Comparison of ENCODE assay signal across 8 cellular contexts in genomic region chr2:69798466-69798908, GRCh38. TPM values are rescaled to one million over a fixed set of nuclear protein-coding genes. Genes with fewer than 3 reads are reported as not detected.
DNase-seq lines count a peak whose midpoint lies in the region; ATAC-seq and TF ChIP-seq lines count a peak whose summit lies in the region.

No MANE protein-coding gene starts in this region.

- H3K27me3 Mint-ChIP-seq in HFFc6 (ENCODE audit: insufficient read depth) (no peaks in the 10 kb centered on the region; the same call in 1 of the 2 replicates), memory B cell (no peaks in the 10 kb centered on the region)

- H3K27ac ChIP-seq in body of pancreas: peak overlapping the region; percentile 60 to 80 (median 76)
- peak overlapping the region; percentile 84 to 88 for H3K27ac ChIP-seq in uterus

- no peak for TF ChIP-seq POLR2A in body of pancreas (IDR thresholded peaks at IDR 0.05)
- no peak for TF ChIP-seq POLR2A in uterus (IDR thresholded peaks at IDR 0.05)

- H3K4me1 Mint-ChIP-seq in HFFc6 (ENCODE audit: low read depth) (peaks cover 29% of the 10 kb centered on the region), memory B cell (peaks cover 37% of the 10 kb centered on the region)

- peak; percentile 20 for ATAC-seq in body of pancreas
- no peak for ATAC-seq in memory B cell (ENCODE audit: low read depth)
- no peak for ATAC-seq in HG02852 (IDR thresholded peaks at IDR 0.05; ENCODE audit: unreplicated experiment)

- H3K36me3 ChIP-seq in body of pancreas (replicated peaks in 1 of 2; ENCODE audit: insufficient read depth in 1 of 2, low read depth in 2 of 2): peaks cover 0 to 2% of the 10 kb centered on the region in 2 donors
- no peaks in the 10 kb centered on the region for H3K36me3 ChIP-seq in uterus

- H3K36me3 Mint-ChIP-seq in HFFc6 (ENCODE audit: low read depth): peaks cover 12% of the 10 kb centered on the region; the same call in 1 of the 2 replicates
- H3K36me3 Mint-ChIP-seq in memory B cell: peaks cover 4% of the 10 kb centered on the region

- H3K27ac Mint-ChIP-seq in HFFc6 (peak overlapping the region; percentile 91), memory B cell (peak overlapping the region; percentile 80)

- 26 to 29% methylated on average over 5 to 7 of the region's 7 CpGs for WGBS in body of pancreas, 2 donors

- peaks cover 50% of the 10 kb centered on the region for H3K4me1 ChIP-seq in body of pancreas
- peaks cover 0 to 6% of the 10 kb centered on the region in 2 donors for H3K4me1 ChIP-seq in uterus

- in situ Hi-C loops in ACHN (cut with HindIII; ENCODE audit: low pct_ligation_motif_present, low pct_unique_long_range_greater_than_20kb, low sequenced_read_pairs): no loop called here

- no peak for TF ChIP-seq CTCF in HFFc6 (IDR thresholded peaks at IDR 0.05)
- TF ChIP-seq CTCF in body of pancreas (IDR thresholded peaks at IDR 0.05): no peak
- no peak for TF ChIP-seq CTCF in uterus (IDR thresholded peaks at IDR 0.05)

- DNase-seq in ACHN (peak; percentile 33), HFFc6 (peak; percentile 41), body of pancreas (no peak), memory B cell (ENCODE audit: low spot score in 2 of 2) (no peak), uterus (peak; percentile 35 to 42), NCI-H1092 treated with DMSO at 0.1 percent for 48 hours (lab: John Stamatoyannopoulos, UW) (no peak)
- DNase-seq in stimulated activated CD8-positive, alpha-beta memory T cell treated with anti-CD3 and anti-CD28 coated beads, Interleukin-4, amount 100 ng/mL, for 48 hours: no peak

- H3K27me3 ChIP-seq in body of pancreas (no peaks in the 10 kb centered on the region), uterus (no peaks in the 10 kb centered on the region)

- no peaks in the 10 kb centered on the region for H3K9me3 Mint-ChIP-seq in HFFc6
- no peaks in the 10 kb centered on the region for H3K9me3 Mint-ChIP-seq in memory B cell

- H3K9me3 ChIP-seq in body of pancreas: no peaks in the 10 kb centered on the region
- no peaks in the 10 kb centered on the region for H3K9me3 ChIP-seq in uterus

- intact Hi-C loops in body of pancreas (cut with DNase I) (no loop called here), uterus (cut with DNase I; ENCODE audit: low total_unique reads) (no loop called here)

- H3K4me3 ChIP-seq in body of pancreas (no peak overlapping the region), uterus (peak overlapping the region; percentile 24 to 45)

- H3K4me3 Mint-ChIP-seq in HFFc6 (peak overlapping the region; percentile 88), memory B cell (peak overlapping the region; percentile 54)

RNA-seq across cellular contexts. Expression of gene GMCL1, which starts 31.0 kb away (rescaled TPM):
- 10 to 100 TPM in 2 of 6 experiments, 1 to 10 TPM in 4; 6.5 to 11.2 (median 7.7) TPM for total RNA-seq in HFFc6 (2021; fragmentation: NEBNext Ultra II Directional; extraction: Animal tissue kit (Norgen Biotek cat#: 25700))
- total RNA-seq in body of pancreas: 10 to 100 TPM; 16.1 to 31.6 TPM
- 10 to 100 TPM in 3 of 4 donors, 1 to 10 TPM in 1; 5.6 to 23.3 (median 16.1) TPM for total RNA-seq in uterus

RNA-seq across cellular contexts. Expression of gene ANXA4, which starts 56.6 kb away (rescaled TPM):
- 100 to 1,000 TPM in 1 of 6 experiments, 10 to 100 TPM in 5; 92.8 to 112 (median 96.1) TPM for total RNA-seq in HFFc6 (2021; fragmentation: NEBNext Ultra II Directional; extraction: Animal tissue kit (Norgen Biotek cat#: 25700))
- total RNA-seq in body of pancreas (100 to 1,000 TPM; 382 to 399 TPM), uterus (10 to 100 TPM; 17.4 to 78.5 (median 32.4) TPM)

Comparison
In these comparisons a context has a peak if more than half of its experiments do, and no peak if none do; other contexts are left out.
1. DNase-seq: peak in ACHN (single experiment), HFFc6 (single experiment) and uterus (2 of 2); none in body of pancreas (0 of 4), memory B cell (0 of 2), stimulated activated CD8-positive, alpha-beta memory T cell treated with anti-CD3 and anti-CD28 coated beads, Interleukin-4, amount 100 ng/mL, for 48 hours (single experiment) and NCI-H1092 treated with DMSO at 0.1 percent for 48 hours (single experiment).
2. H3K4me3 ChIP-seq: peak in uterus (2 of 2); none in body of pancreas (0 of 2).